ENCODE assay signal across 1 cellular context in genomic region chr10:62511656-62512055, GRCh38.
TF ChIP-seq lines count a peak whose summit lies in the region.

No MANE protein-coding gene starts in this region.

TF ChIP-seq in WTC11, 78 proteins besides CTCF, POLR2A, EP300 and RAD21 (continued from another document):
- no peak for TF ChIP-seq ZNF532 (CRISPR knock-in tag; IDR thresholded peaks at IDR 0.05; ENCODE audit: borderline replicate concordance)
- no peak for TF ChIP-seq ATF3 (CRISPR knock-in tag; conservative IDR thresholded peaks at IDR 0.05)
- no peak for TF ChIP-seq ZNF425 (CRISPR knock-in tag; conservative IDR thresholded peaks at IDR 0.05)
- TF ChIP-seq E2F4 (CRISPR knock-in tag; IDR thresholded peaks at IDR 0.05; ENCODE audit: borderline replicate concordance, low read depth) = no peak
- TF ChIP-seq NR2C2 (CRISPR knock-in tag; IDR thresholded peaks at IDR 0.05) = no peak
